8 cellular contexts compared by ENCODE assay signal in the genomic region with DNA sequence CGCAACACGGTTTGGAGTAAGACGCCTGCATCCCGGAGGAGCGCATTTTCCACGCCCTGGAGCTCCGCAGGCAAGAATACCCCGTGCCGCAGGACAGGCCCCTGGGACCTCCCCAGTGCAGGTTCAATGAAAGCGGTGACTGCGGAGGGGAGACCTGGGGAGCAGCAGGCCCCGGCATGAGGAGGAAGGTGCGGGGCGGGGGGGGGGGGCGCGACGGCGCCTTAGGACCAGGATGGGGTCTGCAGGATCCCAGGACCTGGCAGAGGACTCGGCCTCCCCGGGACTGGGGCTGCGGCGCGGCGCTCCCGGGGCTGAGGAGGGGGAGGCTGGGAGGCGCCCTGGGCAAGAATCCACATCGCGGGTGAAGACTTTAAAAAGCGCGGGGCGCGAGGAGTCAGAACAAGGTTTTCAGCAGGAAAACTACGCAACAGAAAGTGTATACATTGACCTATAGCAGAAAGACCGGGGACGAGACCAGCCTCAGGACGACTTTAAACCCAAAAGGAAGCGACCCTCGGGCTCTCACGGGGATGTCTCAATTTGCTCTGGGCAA. TPM values are rescaled to one million over a fixed set of nuclear protein-coding genes. Genes with fewer than 3 reads are reported as not detected.
A peak's percentile ranks its signal among the peaks of the same experiment; 100 is the strongest.
DNase-seq lines count a peak whose midpoint lies in the region; ATAC-seq, FAIRE-seq and TF ChIP-seq lines count a peak whose summit lies in the region.

No MANE protein-coding gene starts in this region.

- peak; percentile 17 for ATAC-seq in HG02884 (IDR thresholded peaks at IDR 0.05; ENCODE audit: unreplicated experiment)

- CTCF ChIA-PET in endothelial cell of umbilical vein (lab: Charles Lee), result no interaction called here

- H3K27ac ChIP-seq in endothelial cell of umbilical vein (ENCODE audit: insufficient read depth, low read depth, low read length), result peak overlapping the region; percentile 84
- H3K27ac ChIP-seq in muscle layer of duodenum (ENCODE audit: low read length), result peak overlapping the region; percentile 93

- H3K4me1 ChIP-seq in endothelial cell of umbilical vein (ENCODE audit: control insufficient read depth, extremely low read depth, insufficient read depth, low read length) (peaks cover 9% of the 10 kb centered on the region), muscle layer of duodenum (ENCODE audit: control insufficient read depth in 1 of 2, insufficient read depth in 2 of 2, low read length in 2 of 2) (peaks cover 0 to 7% of the 10 kb centered on the region in 2 donors)

- in situ Hi-C loops in ACHN (cut with HindIII; ENCODE audit: low pct_ligation_motif_present, low pct_unique_long_range_greater_than_20kb, low sequenced_read_pairs), result no loop called here
- in situ Hi-C loops in GM13976 (cut with MboI; ENCODE audit: low sequenced_read_pairs, unreplicated experiment), result no loop called here

- H4K20me1 ChIP-seq in endothelial cell of umbilical vein (replicated peaks; ENCODE audit: control insufficient read depth, extremely low read depth, insufficient read depth, low read length), result no peaks in the 10 kb centered on the region

- H3K9me1 ChIP-seq in endothelial cell of umbilical vein (replicated peaks; ENCODE audit: control insufficient read depth, extremely low read depth, insufficient read depth, low read length), result no peaks in the 10 kb centered on the region

- peak; percentile 12 for DNase-seq in ACHN
- DNase-seq in GM13976 (ENCODE audit: low spot score), result peak; percentile 41
- DNase-seq in RPMI7951 (ENCODE audit: low read depth), result peak; percentile 8
- no peak for DNase-seq in endothelial cell of umbilical vein (ENCODE audit: low read depth, low spot score)
- DNase-seq in DMS153 treated with DMSO at 0.1 percent for 48 hours (lab: John Stamatoyannopoulos, UW; ENCODE audit: unreplicated experiment), result no peak
- no peak for DNase-seq in SHP77 (lab: John Stamatoyannopoulos, UW)

- no peak for TF ChIP-seq POLR2A in endothelial cell of umbilical vein (IDR thresholded peaks at IDR 0.05; ENCODE audit: low read depth, low read length)

- POLR2A ChIA-PET in endothelial cell of umbilical vein (lab: Charles Lee), result no interaction called here

- H3K79me2 ChIP-seq in endothelial cell of umbilical vein (ENCODE audit: control insufficient read depth, insufficient read depth, low read length), result peaks cover 3% of the 10 kb centered on the region

- no peak for TF ChIP-seq CTCF in GM13976 (IDR thresholded peaks at IDR 0.05; ENCODE audit: borderline replicate concordance, control extremely low read depth, extremely low read depth, insufficient read depth, missing control alignments)
- TF ChIP-seq CTCF in endothelial cell of umbilical vein (IDR thresholded peaks at IDR 0.05; ENCODE audit: extremely low read depth in 1 of 2, insufficient read depth in 1 of 2, low read depth in 1 of 2, low read length in 2 of 2), result no peak

- H3K4me3 ChIP-seq in endothelial cell of umbilical vein (replicated peaks in 1 of 3; ENCODE audit: insufficient read depth in 1 of 3, low read depth in 1 of 3, low read length in 3 of 3) (peak overlapping the region; percentile 47 to 96 (median 93)), muscle layer of duodenum (ENCODE audit: low read depth in 1 of 2, low read length in 2 of 2) (peak overlapping the region; percentile 90 to 95)

- H3K27me3 ChIP-seq in endothelial cell of umbilical vein (ENCODE audit: control insufficient read depth in 2 of 2, insufficient read depth in 2 of 2, low read length in 2 of 2), result no peaks in the 10 kb centered on the region
- no peaks in the 10 kb centered on the region for H3K27me3 ChIP-seq in muscle layer of duodenum (ENCODE audit: low read depth, low read length)

- dilution Hi-C loops in endothelial cell of umbilical vein (cut with MboI; ENCODE audit: extremely low pct_ligation_motif_present, low sequenced_read_pairs), result no loop called here

- peak overlapping the region; percentile 91 for H2AFZ ChIP-seq in endothelial cell of umbilical vein (ENCODE audit: low read depth, low read length)

- peak overlapping the region; percentile 64 for H3K4me2 ChIP-seq in endothelial cell of umbilical vein (ENCODE audit: insufficient read depth, low read length)

- peak overlapping the region; percentile 96 for H3K9ac ChIP-seq in endothelial cell of umbilical vein (replicated peaks; ENCODE audit: extremely low read depth, insufficient read depth, low read length)

- BruUV-seq in endothelial cell of umbilical vein (replicated peaks; lab: Mats Ljungman, UMichigan), result TSS peak; percentile 95

- no peak for FAIRE-seq in endothelial cell of umbilical vein (lab: Jason Lieb, UNC)

- H3K36me3 ChIP-seq in endothelial cell of umbilical vein (ENCODE audit: control insufficient read depth in 2 of 2, extremely low read depth in 1 of 2, insufficient read depth in 2 of 2, low read length in 2 of 2) (no peaks in the 10 kb centered on the region), muscle layer of duodenum (ENCODE audit: control insufficient read depth in 1 of 2, insufficient read depth in 2 of 2, low read length in 2 of 2) (no peaks in the 10 kb centered on the region)

- intact Hi-C loops in endothelial cell of umbilical vein (cut with micrococcal nuclease), result loop anchor here (10.0 kb wide), 1 partner anchor 230 kb away; the partner anchor contains the start of gene ZNF816

- H3K9me3 ChIP-seq in endothelial cell of umbilical vein (replicated peaks; ENCODE audit: control insufficient read depth, insufficient read depth, low read length) (no peaks in the 10 kb centered on the region), muscle layer of duodenum (ENCODE audit: control insufficient read depth in 1 of 2, low read length in 2 of 2) (no peaks in the 10 kb centered on the region)

TF ChIP-seq in endothelial cell of umbilical vein, 7 proteins besides CTCF, POLR2A, EP300 and RAD21:
- TF ChIP-seq GATA2 (IDR thresholded peaks at IDR 0.05; ENCODE audit: insufficient read depth, insufficient read length, low read depth, low read length) (no peak), MYC (IDR thresholded peaks at IDR 0.05; ENCODE audit: low read depth, low read length) (no peak), FOS (IDR thresholded peaks at IDR 0.05; ENCODE audit: borderline replicate concordance, insufficient read depth, low read length) (no peak), POLR2AphosphoS5 (IDR thresholded peaks at IDR 0.05; ENCODE audit: insufficient read depth, low read depth, low read length) (no peak), EZH2 (IDR thresholded peaks at IDR 0.05; ENCODE audit: borderline replicate concordance, low read depth, low read length, severe bottlenecking) (no peak), JUN (IDR thresholded peaks at IDR 0.05; ENCODE audit: borderline replicate concordance, insufficient read depth, insufficient read length, low read depth) (no peak), MAX (IDR thresholded peaks at IDR 0.05; ENCODE audit: insufficient read depth, insufficient read length) (no peak)
TF ChIP-seq in endothelial cell of umbilical vein: peak in this region for 0.

RNA-seq across cellular contexts. Expression of gene ZNF611, which starts 0.4 kb away (rescaled TPM):
- 7.7 and 8.4 TPM in 2 replicates for total RNA-seq in RPMI7951 (2014; rRNA removed; shearing (Covaris generic))
- 20.0 and 24.2 TPM in 2 replicates for total RNA-seq in endothelial cell of umbilical vein
- 2.5 and 3.1 TPM in 2 replicates for polyA plus RNA-seq in endothelial cell of umbilical vein
- 4.8 and 6.6 TPM in 2 replicates for polyA plus RNA-seq in endothelial cell of umbilical vein (2011; cell fraction: cytosol; rRNA removed)
- polyA plus RNA-seq in endothelial cell of umbilical vein (2011; cell fraction: nucleus; rRNA removed), result 9.1 and 10.3 TPM in 2 replicates
- polyA plus RNA-seq in endothelial cell of umbilical vein (2012), result 4.3 and 8.0 TPM in 2 replicates
- 13.3 and 22.2 TPM in 2 replicates for polyA minus RNA-seq in endothelial cell of umbilical vein
- 2.9 TPM for polyA minus RNA-seq in endothelial cell of umbilical vein (2011; cell fraction: cytosol; rRNA and poly(A)+ RNA removed)
- polyA minus RNA-seq in endothelial cell of umbilical vein (2011; cell fraction: nucleus; rRNA and poly(A)+ RNA removed), result 8.4 and 17.4 TPM in 2 replicates

RNA-seq across cellular contexts. Expression of gene ZNF600, which starts 52.2 kb away (rescaled TPM):
- total RNA-seq in RPMI7951 (2014; rRNA removed; shearing (Covaris generic)), result 8.2 and 8.3 TPM in 2 replicates
- total RNA-seq in endothelial cell of umbilical vein, result 5.2 and 7.9 TPM in 2 replicates
- 5.8 and 7.2 TPM in 2 replicates for polyA plus RNA-seq in endothelial cell of umbilical vein
- polyA plus RNA-seq in endothelial cell of umbilical vein (2011; cell fraction: cytosol; rRNA removed), result 3.2 and 5.5 TPM in 2 replicates
- 34.2 and 41.2 TPM in 2 replicates for polyA plus RNA-seq in endothelial cell of umbilical vein (2011; cell fraction: nucleus; rRNA removed)
- 5.0 TPM in 2 replicates for polyA plus RNA-seq in endothelial cell of umbilical vein (2012)
- polyA minus RNA-seq in endothelial cell of umbilical vein, result 8.9 and 18.7 TPM in 2 replicates
- polyA minus RNA-seq in endothelial cell of umbilical vein (2011; cell fraction: cytosol; rRNA and poly(A)+ RNA removed), result 3.9 TPM
- polyA minus RNA-seq in endothelial cell of umbilical vein (2011; cell fraction: nucleus; rRNA and poly(A)+ RNA removed), result 10.1 and 16.3 TPM in 2 replicates

Comparison
In these comparisons a context has a peak if more than half of its experiments do, and no peak if none do; other contexts are left out.
1. DNase-seq: peak in ACHN (single experiment), GM13976 (single experiment) and RPMI7951 (single experiment); none in endothelial cell of umbilical vein (single experiment), DMS153 treated with DMSO at 0.1 percent for 48 hours (single experiment) and SHP77 (0 of 2).